Comparison of ENCODE assay signal across 18 cellular contexts in the genomic region with DNA sequence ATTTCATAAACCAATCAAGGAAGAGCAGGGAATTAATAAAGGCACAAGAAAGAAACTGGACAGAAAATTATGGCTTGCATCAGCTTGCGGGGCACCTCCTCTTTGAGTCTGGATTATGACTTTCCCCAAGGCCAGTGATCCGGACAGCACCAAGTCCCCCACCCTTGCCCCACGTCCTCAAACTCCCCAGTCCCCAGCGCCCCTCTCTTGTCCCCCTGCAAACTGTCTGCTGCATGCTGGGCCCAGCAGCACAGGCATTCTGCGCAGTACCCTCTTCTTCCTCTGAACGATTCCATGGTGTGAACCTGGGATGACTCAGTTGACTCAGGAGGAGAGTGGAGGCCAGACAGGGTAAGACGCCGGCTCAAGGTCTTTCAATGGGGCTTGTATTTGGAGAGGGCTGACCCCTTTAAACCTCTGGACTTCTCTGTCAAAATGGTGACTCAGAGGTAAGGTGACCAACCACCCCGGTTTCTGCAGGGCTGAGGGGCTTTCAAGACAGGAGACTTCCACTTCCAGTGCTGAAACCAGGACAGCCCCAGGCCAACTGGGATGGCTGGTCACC. TPM values are rescaled to one million over a fixed set of nuclear protein-coding genes. Genes with fewer than 3 reads are reported as not detected.
A peak's percentile ranks its signal among the peaks of the same experiment; 100 is the strongest.
DNase-seq lines count a peak whose midpoint lies in the region; ATAC-seq and TF ChIP-seq lines count a peak whose summit lies in the region.
"Had no signal": no experiment of that assay in that cellular context is flagged by ENCODE, and none has a peak within 500 bp of the region (broad histone marks: within the 10 kb centered on the region; RNA-seq: fewer than 3 reads in every experiment).

No MANE protein-coding gene starts in this region.

- no peak for TF ChIP-seq CTCF in RWPE2 (IDR thresholded peaks at IDR 0.05; ENCODE audit: poor library complexity, severe bottlenecking)
- no peak for TF ChIP-seq CTCF in fibroblast of mammary gland (conservative IDR thresholded peaks at IDR 0.05; ENCODE audit: control insufficient read depth, insufficient read depth, low read depth, low read length)
- no peak for TF ChIP-seq CTCF in smooth muscle cell (IDR thresholded peaks at IDR 0.05; ENCODE audit: borderline replicate concordance, insufficient read depth, poor library complexity, severe bottlenecking)

- no peaks in the 10 kb centered on the region for H3K36me3 ChIP-seq in RWPE2 (ENCODE audit: low read depth)
- no peaks in the 10 kb centered on the region for H3K36me3 ChIP-seq in smooth muscle cell (ENCODE audit: low read depth)

- H3K27ac ChIP-seq in RWPE2 (ENCODE audit: poor library complexity, severe bottlenecking) = no peak overlapping the region
- H3K27ac ChIP-seq in smooth muscle cell (ENCODE audit: low read depth) = peak overlapping the region; percentile 89
- H3K27ac ChIP-seq: SK-N-MC had no signal

- H3K27me3 ChIP-seq in RWPE2 (ENCODE audit: insufficient read depth, poor library complexity, severe bottlenecking) (no peaks in the 10 kb centered on the region), smooth muscle cell (ENCODE audit: low read depth) (no peaks in the 10 kb centered on the region)
- H3K27me3 ChIP-seq: upper lobe of left lung had no signal

- 86% methylated on average over 9 of the region's 9 CpGs for WGBS in smooth muscle cell (ENCODE audit: low lambda C conversion rate)

- ATAC-seq in RWPE2 (ENCODE audit: low read depth) (peak; percentile 33; the same call in 2 of the 3 replicates), HG02938 (IDR thresholded peaks at IDR 0.05; ENCODE audit: unreplicated experiment) (no peak)

- H3K79me2 ChIP-seq in smooth muscle cell (ENCODE audit: low read depth) = peaks cover 50% of the 10 kb centered on the region

- H2AFZ ChIP-seq in smooth muscle cell (ENCODE audit: low read depth) = no peak overlapping the region

- no peak overlapping the region for H3K4me2 ChIP-seq in smooth muscle cell

- H3F3A ChIP-seq in smooth muscle cell (ENCODE audit: low read depth) = no peaks in the 10 kb centered on the region

- no peaks in the 10 kb centered on the region for H3K9me3 ChIP-seq in RWPE2 (ENCODE audit: severe bottlenecking)
- no peaks in the 10 kb centered on the region for H3K9me3 ChIP-seq in smooth muscle cell (replicated peaks; ENCODE audit: low read depth)
- H3K9me3 ChIP-seq: Caco-2, upper lobe of left lung had no signal

- no peak overlapping the region for H3K4me3 ChIP-seq in RWPE2 (ENCODE audit: severe bottlenecking)
- H3K4me3 ChIP-seq in fibroblast of mammary gland (ENCODE audit: control insufficient read depth, low read depth, low read length) = no peak overlapping the region
- no peak overlapping the region for H3K4me3 ChIP-seq in smooth muscle cell
- H3K4me3 ChIP-seq: SK-N-MC, upper lobe of left lung had no signal

- H3K4me1 ChIP-seq in RWPE2 (ENCODE audit: insufficient read depth, poor library complexity, severe bottlenecking) (no peaks in the 10 kb centered on the region), smooth muscle cell (ENCODE audit: low read depth) (no peaks in the 10 kb centered on the region)
- H3K4me1 ChIP-seq: Caco-2 had no signal

- peaks cover 98% of the 10 kb centered on the region for H4K20me1 ChIP-seq in smooth muscle cell (ENCODE audit: low read depth)

- H3K9ac ChIP-seq in smooth muscle cell (ENCODE audit: low read depth) = peak overlapping the region; percentile 43

- DNase-seq in EH (ENCODE audit: low read depth) = peak; percentile 9
- DNase-seq in RWPE2 (ENCODE audit: low spot score) = no peak
- DNase-seq in fibroblast of mammary gland (ENCODE audit: low read depth) = peak; percentile 43
- no peak for DNase-seq in smooth muscle cell (lab: John Stamatoyannopoulos, UW; ENCODE audit: unreplicated experiment)
- no peak for DNase-seq in SIG-M5 treated with dmso at 0.1 percent for 504 hours (lab: John Stamatoyannopoulos, UW; ENCODE audit: unreplicated experiment)
- no peak for DNase-seq in SK-N-DZ (ENCODE audit: low spot score)
- no peak for DNase-seq in NK-92 (lab: John Stamatoyannopoulos, UW; ENCODE audit: unreplicated experiment)
- DNase-seq: activated CD4-positive, CD25-positive, alpha-beta regulatory T cell treated with anti-CD3 and anti-CD28 coated beads, Interleukin-2, amount 50 U/mL, for 72 hours; amniotic stem cell; Caco-2; left cardiac atrium; NCI-H1417 treated with DMSO at 0.1 percent for 48 hours; NCI-H2171; stimulated activated naive CD4-positive, alpha-beta T cell treated with Interleukin-2 at 50 U/mL for 16 hours; T1000; upper lobe of left lung had no signal

RNA-seq across cellular contexts. Expression of a gene that starts 13.5 kb away (rescaled TPM):
- total RNA-seq in smooth muscle cell = 35.5 and 36.3 TPM in 2 replicates
- 23.9 and 38.0 TPM in 2 replicates for polyA plus RNA-seq in smooth muscle cell
- 52.2 and 57.9 TPM in 2 replicates for polyA plus RNA-seq in SK-N-DZ (2014; cell fraction: cytosol; rRNA removed)
- polyA plus RNA-seq in SK-N-DZ (2014; cell fraction: nucleus; rRNA removed) = 42.6 and 46.1 TPM in 2 replicates

Comparison
In these comparisons a context has a peak if more than half of its experiments do, and no peak if none do; other contexts are left out.
1. DNase-seq: peak in EH (single experiment) and fibroblast of mammary gland (single experiment); none in RWPE2 (single experiment), smooth muscle cell (single experiment), SIG-M5 treated with dmso at 0.1 percent for 504 hours (single experiment), SK-N-DZ (single experiment) and NK-92 (single experiment).